ENCODE assay signal across 1 cellular context in the genomic region with DNA sequence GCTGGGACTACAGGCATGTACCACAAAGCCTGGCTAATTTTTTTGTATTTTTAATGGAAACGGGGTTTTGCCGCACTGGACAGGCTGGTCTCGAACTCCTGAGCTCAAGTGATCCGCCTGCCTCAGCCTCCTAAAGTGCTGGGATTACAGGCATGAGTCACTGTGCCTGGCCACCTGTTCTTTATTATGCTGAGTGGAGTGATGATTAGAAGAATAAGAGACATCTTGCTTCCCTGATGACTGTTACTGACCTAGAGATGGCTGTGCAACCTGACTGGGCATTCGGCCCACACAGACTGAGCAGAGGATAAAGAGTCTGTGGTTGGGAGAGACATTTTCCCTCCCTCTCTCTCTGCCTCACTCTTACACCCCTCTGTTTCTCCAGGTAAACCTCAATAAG.
TF ChIP-seq lines count a peak whose summit lies in the region.

No MANE protein-coding gene starts in this region.

TF ChIP-seq in H1, 55 proteins besides CTCF, POLR2A, EP300 and RAD21:
- 0 out of 2 replicates have a peak, but pooled peaks have one; percentile 22 for TF ChIP-seq JUND (IDR thresholded peaks at IDR 0.05; ENCODE audit: low read length)
- TF ChIP-seq CREB1 (IDR thresholded peaks at IDR 0.05) = no peak
TF ChIP-seq in H1: peak in this region for 1.
